Comparison of ENCODE assay signal across 1 cellular context in the genomic region with DNA sequence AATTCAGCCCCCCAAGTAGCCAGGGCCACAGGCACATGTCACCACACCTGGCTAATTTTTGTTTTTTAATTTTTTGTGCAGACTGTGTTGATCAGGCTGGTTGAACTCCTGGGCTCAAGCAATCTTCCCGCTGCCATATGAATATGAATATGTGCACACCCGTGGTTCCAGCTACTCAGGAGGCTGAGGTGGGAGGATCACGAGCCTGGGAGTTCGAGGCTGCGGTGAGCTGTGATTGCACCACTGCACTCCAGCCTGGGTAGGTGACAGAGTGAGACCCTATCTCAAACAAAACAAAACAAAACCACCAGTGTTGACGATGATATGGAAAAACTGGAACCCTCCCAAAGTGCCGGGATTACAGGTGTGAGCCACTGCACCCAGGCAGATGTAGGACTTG.
TF ChIP-seq lines count a peak whose summit lies in the region.

No MANE protein-coding gene starts in this region.

TF ChIP-seq in GM12878, 131 proteins besides CTCF, POLR2A, EP300 and RAD21:
- TF ChIP-seq FOS (IDR thresholded peaks at IDR 0.05; ENCODE audit: borderline replicate concordance, extremely low read depth, insufficient read length) (no peak), RFX5 (IDR thresholded peaks at IDR 0.05; ENCODE audit: low read depth, low read length) (no peak), EED (IDR thresholded peaks at IDR 0.05; ENCODE audit: low read depth) (no peak), TAF1 (IDR thresholded peaks at IDR 0.05; ENCODE audit: borderline replicate concordance, low read depth, low read length) (no peak), POLR2AphosphoS5 (IDR thresholded peaks at IDR 0.05; ENCODE audit: low read length) (no peak), SREBF1 (IDR thresholded peaks at IDR 0.05; ENCODE audit: low read length) (no peak), BHLHE40 (IDR thresholded peaks at IDR 0.05; ENCODE audit: borderline replicate concordance in 1 of 2, low read depth in 2 of 2, low read length in 1 of 2) (no peak), PML (IDR thresholded peaks at IDR 0.05; ENCODE audit: low read length) (no peak), TCF7 (IDR thresholded peaks at IDR 0.05; ENCODE audit: borderline replicate concordance) (no peak), LARP7 (IDR thresholded peaks at IDR 0.05) (no peak), POLR2AphosphoS2 (IDR thresholded peaks at IDR 0.05; ENCODE audit: low read depth, low read length) (no peak), JUND (IDR thresholded peaks at IDR 0.05; ENCODE audit: low read depth, low read length) (no peak), TBL1XR1 (IDR thresholded peaks at IDR 0.05; ENCODE audit: low read depth, low read length) (no peak), NR2C1 (IDR thresholded peaks at IDR 0.05) (no peak)
- TF ChIP-seq, protein P1, sequence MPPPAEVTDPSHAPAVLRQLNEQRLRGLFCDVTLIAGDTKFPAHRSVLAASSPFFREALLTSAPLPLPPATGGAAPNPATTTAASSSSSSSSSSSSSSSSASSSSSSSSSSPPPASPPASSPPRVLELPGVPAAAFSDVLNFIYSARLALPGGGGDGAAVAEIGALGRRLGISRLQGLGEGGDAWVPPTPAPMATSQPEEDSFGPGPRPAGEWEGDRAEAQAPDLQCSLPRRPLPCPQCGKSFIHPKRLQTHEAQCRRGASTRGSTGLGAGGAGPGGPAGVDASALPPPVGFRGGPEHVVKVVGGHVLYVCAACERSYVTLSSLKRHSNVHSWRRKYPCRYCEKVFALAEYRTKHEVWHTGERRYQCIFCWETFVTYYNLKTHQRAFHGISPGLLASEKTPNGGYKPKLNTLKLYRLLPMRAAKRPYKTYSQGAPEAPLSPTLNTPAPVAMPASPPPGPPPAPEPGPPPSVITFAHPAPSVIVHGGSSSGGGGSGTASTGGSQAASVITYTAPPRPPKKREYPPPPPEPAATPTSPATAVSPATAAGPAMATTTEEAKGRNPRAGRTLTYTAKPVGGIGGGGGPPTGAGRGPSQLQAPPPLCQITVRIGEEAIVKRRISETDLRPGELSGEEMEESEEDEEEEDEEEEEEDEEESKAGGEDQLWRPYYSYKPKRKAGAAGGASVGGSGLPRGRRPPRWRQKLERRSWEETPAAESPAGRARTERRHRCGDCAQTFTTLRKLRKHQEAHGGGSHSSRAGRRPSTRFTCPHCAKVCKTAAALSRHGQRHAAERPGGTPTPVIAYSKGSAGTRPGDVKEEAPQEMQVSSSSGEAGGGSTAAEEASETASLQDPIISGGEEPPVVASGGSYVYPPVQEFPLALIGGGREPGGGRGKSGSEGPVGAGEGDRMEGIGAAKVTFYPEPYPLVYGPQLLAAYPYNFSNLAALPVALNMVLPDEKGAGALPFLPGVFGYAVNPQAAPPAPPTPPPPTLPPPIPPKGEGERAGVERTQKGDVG (CRISPR knock-in tag; IDR thresholded peaks at IDR 0.05): no peak
- TF ChIP-seq, protein P2, sequence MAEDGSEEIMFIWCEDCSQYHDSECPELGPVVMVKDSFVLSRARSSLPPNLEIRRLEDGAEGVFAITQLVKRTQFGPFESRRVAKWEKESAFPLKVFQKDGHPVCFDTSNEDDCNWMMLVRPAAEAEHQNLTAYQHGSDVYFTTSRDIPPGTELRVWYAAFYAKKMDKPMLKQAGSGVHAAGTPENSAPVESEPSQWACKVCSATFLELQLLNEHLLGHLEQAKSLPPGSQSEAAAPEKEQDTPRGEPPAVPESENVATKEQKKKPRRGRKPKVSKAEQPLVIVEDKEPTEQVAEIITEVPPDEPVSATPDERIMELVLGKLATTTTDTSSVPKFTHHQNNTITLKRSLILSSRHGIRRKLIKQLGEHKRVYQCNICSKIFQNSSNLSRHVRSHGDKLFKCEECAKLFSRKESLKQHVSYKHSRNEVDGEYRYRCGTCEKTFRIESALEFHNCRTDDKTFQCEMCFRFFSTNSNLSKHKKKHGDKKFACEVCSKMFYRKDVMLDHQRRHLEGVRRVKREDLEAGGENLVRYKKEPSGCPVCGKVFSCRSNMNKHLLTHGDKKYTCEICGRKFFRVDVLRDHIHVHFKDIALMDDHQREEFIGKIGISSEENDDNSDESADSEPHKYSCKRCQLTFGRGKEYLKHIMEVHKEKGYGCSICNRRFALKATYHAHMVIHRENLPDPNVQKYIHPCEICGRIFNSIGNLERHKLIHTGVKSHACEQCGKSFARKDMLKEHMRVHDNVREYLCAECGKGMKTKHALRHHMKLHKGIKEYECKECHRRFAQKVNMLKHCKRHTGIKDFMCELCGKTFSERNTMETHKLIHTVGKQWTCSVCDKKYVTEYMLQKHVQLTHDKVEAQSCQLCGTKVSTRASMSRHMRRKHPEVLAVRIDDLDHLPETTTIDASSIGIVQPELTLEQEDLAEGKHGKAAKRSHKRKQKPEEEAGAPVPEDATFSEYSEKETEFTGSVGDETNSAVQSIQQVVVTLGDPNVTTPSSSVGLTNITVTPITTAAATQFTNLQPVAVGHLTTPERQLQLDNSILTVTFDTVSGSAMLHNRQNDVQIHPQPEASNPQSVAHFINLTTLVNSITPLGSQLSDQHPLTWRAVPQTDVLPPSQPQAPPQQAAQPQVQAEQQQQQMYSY (CRISPR knock-in tag; IDR thresholded peaks at IDR 0.05): no peak
